17 cellular contexts compared by ENCODE assay signal in genomic region chr14:70884595-70885342, GRCh38. TPM values are rescaled to one million over a fixed set of nuclear protein-coding genes. Genes with fewer than 3 reads are reported as not detected.
DNase-seq lines count a peak whose midpoint lies in the region; ATAC-seq and TF ChIP-seq lines count a peak whose summit lies in the region.
"Had no signal": no experiment of that assay in that cellular context is flagged by ENCODE, and none has a peak within 500 bp of the region (broad histone marks: within the 10 kb centered on the region; RNA-seq: fewer than 3 reads in every experiment).

No MANE protein-coding gene starts in this region.

- no peak overlapping the region for H3K4me3 ChIP-seq in CD4-positive, alpha-beta memory T cell (ENCODE audit: low read length in 2 of 2)
- no peak overlapping the region for H3K4me3 ChIP-seq in mucosa of descending colon
- H3K4me3 ChIP-seq: breast epithelium, esophagus squamous epithelium, MG63, stomach had no signal

- DNase-seq in CD4-positive, alpha-beta memory T cell = no peak
- peak; percentile 27 for DNase-seq in activated naive CD8-positive, alpha-beta T cell treated with anti-CD3 and anti-CD28 coated beads for 36 hours
- DNase-seq in naive thymus-derived CD8-positive, alpha-beta T cell = no peak
- no peak for DNase-seq in middle frontal gyrus (ENCODE audit: extremely low spot score, low spot score)
- DNase-seq in HK-2 (ENCODE audit: unreplicated experiment) = no peak
- DNase-seq in mucosa of descending colon = no peak
- DNase-seq: CD8-positive, alpha-beta T cell; esophagus squamous epithelium; GF-D8; MG63; NCI-H226; PC-3; stomach had no signal

- peak overlapping the region; percentile 65 to 97 (median 81) for H3K27ac Mint-ChIP-seq in CD4-positive, alpha-beta memory T cell
- H3K27ac Mint-ChIP-seq in activated naive CD8-positive, alpha-beta T cell treated with anti-CD3 and anti-CD28 coated beads for 36 hours = peak overlapping the region; percentile 77
- H3K27ac Mint-ChIP-seq in naive thymus-derived CD8-positive, alpha-beta T cell = peak overlapping the region in 7 of 10 donors; percentile 1 to 67 (median 25)
- H3K27ac Mint-ChIP-seq: CD8-positive, alpha-beta T cell; progenitor cell of endocrine pancreas had no signal

- H3K4me3 Mint-ChIP-seq in CD4-positive, alpha-beta memory T cell = peak overlapping the region in 7 of 8 donors; percentile 24 to 90 (median 44)
- peak overlapping the region; percentile 6 for H3K4me3 Mint-ChIP-seq in activated naive CD8-positive, alpha-beta T cell treated with anti-CD3 and anti-CD28 coated beads for 36 hours
- H3K4me3 Mint-ChIP-seq in naive thymus-derived CD8-positive, alpha-beta T cell = peak overlapping the region in 8 of 10 donors; percentile 2 to 39 (median 16)
- H3K4me3 Mint-ChIP-seq: CD8-positive, alpha-beta T cell had no signal

- peak overlapping the region; percentile 2 for H3K27ac ChIP-seq in CD4-positive, alpha-beta memory T cell (ENCODE audit: low read depth, low read length)
- peak overlapping the region; percentile 78 for H3K27ac ChIP-seq in KOPT-K1 (ENCODE audit: low read depth, low read length, poor library complexity, severe bottlenecking)
- H3K27ac ChIP-seq: breast epithelium, esophagus squamous epithelium had no signal

- CTCF ChIA-PET in CD4-positive, alpha-beta memory T cell (lab: Charles Lee; ENCODE audit: partially characterized antibody) = interaction anchor here (1.0 to 6.8 kb wide), 4 partner anchors 11 to 69 kb away, joined by 3 to 62 read pairs (median 10); partner anchors contain the start of gene PCNX1

- H3K4me1 ChIP-seq in CD4-positive, alpha-beta memory T cell (ENCODE audit: insufficient read depth, low read length) = peaks cover 74% of the 10 kb centered on the region
- no peaks in the 10 kb centered on the region for H3K4me1 ChIP-seq in mucosa of descending colon (ENCODE audit: low read depth)
- H3K4me1 ChIP-seq: breast epithelium had no signal

- no peak for ATAC-seq in naive thymus-derived CD8-positive, alpha-beta T cell
- no peak for ATAC-seq in GM18870 (IDR thresholded peaks at IDR 0.05; ENCODE audit: unreplicated experiment)
- no peak for ATAC-seq in mucosa of descending colon
- ATAC-seq: CD8-positive, alpha-beta T cell; PC-3 had no signal

- no peak for TF ChIP-seq CTCF in mucosa of descending colon (IDR thresholded peaks at IDR 0.05)

- POLR2A ChIA-PET in CD4-positive, alpha-beta memory T cell (lab: Charles Lee; ENCODE audit: partially characterized antibody) = interaction anchor here (0.7 to 16.3 kb wide), 6 partner anchors 10 to 75 kb away, joined by 3 to 164 read pairs (median 9); partner anchors contain the start of genes MAP3K9 and PCNX1
- POLR2A ChIA-PET in naive thymus-derived CD8-positive, alpha-beta T cell (lab: Charles Lee) = interaction anchor here (1.7 to 2.6 kb wide), 2 partner anchors 10 to 23 kb away, joined by 4 to 8 read pairs; partner anchors contain the start of gene PCNX1

- no peaks in the 10 kb centered on the region for H3K27me3 Mint-ChIP-seq in CD4-positive, alpha-beta memory T cell
- no peaks in the 10 kb centered on the region for H3K27me3 Mint-ChIP-seq in activated naive CD8-positive, alpha-beta T cell treated with anti-CD3 and anti-CD28 coated beads for 36 hours
- H3K27me3 Mint-ChIP-seq in naive thymus-derived CD8-positive, alpha-beta T cell = no peaks in the 10 kb centered on the region

- peaks cover 66 to 92% (median 79%) of the 10 kb centered on the region in 4 donors for H3K4me1 Mint-ChIP-seq in CD4-positive, alpha-beta memory T cell
- H3K4me1 Mint-ChIP-seq in activated naive CD8-positive, alpha-beta T cell treated with anti-CD3 and anti-CD28 coated beads for 36 hours = peaks cover 74% of the 10 kb centered on the region
- peaks cover 50 to 79% (median 71%) of the 10 kb centered on the region in 4 donors for H3K4me1 Mint-ChIP-seq in naive thymus-derived CD8-positive, alpha-beta T cell

- no peaks in the 10 kb centered on the region for H3K36me3 Mint-ChIP-seq in CD4-positive, alpha-beta memory T cell
- no peaks in the 10 kb centered on the region for H3K36me3 Mint-ChIP-seq in activated naive CD8-positive, alpha-beta T cell treated with anti-CD3 and anti-CD28 coated beads for 36 hours
- H3K36me3 Mint-ChIP-seq in naive thymus-derived CD8-positive, alpha-beta T cell = no peaks in the 10 kb centered on the region
- H3K36me3 Mint-ChIP-seq: CD8-positive, alpha-beta T cell had no signal

- no peaks in the 10 kb centered on the region for H3K9me3 ChIP-seq in CD4-positive, alpha-beta memory T cell (ENCODE audit: control insufficient read depth in 1 of 2, low read length in 2 of 2)
- no peaks in the 10 kb centered on the region for H3K9me3 ChIP-seq in KOPT-K1 (ENCODE audit: insufficient read depth, low read length, poor library complexity, severe bottlenecking)
- no peaks in the 10 kb centered on the region for H3K9me3 ChIP-seq in mucosa of descending colon
- H3K9me3 ChIP-seq: breast epithelium, esophagus squamous epithelium, MG63, stomach had no signal

- H3K9me3 Mint-ChIP-seq in CD4-positive, alpha-beta memory T cell = no peaks in the 10 kb centered on the region
- H3K9me3 Mint-ChIP-seq in activated naive CD8-positive, alpha-beta T cell treated with anti-CD3 and anti-CD28 coated beads for 36 hours = no peaks in the 10 kb centered on the region
- H3K9me3 Mint-ChIP-seq in naive thymus-derived CD8-positive, alpha-beta T cell = no peaks in the 10 kb centered on the region
- H3K9me3 Mint-ChIP-seq: CD8-positive, alpha-beta T cell had no signal

- H3K36me3 ChIP-seq in CD4-positive, alpha-beta memory T cell (ENCODE audit: insufficient read depth, low read length) = no peaks in the 10 kb centered on the region
- H3K36me3 ChIP-seq in KOPT-K1 (ENCODE audit: insufficient read depth, low read length) (no peaks in the 10 kb centered on the region), mucosa of descending colon (ENCODE audit: low read depth) (no peaks in the 10 kb centered on the region)
- H3K36me3 ChIP-seq: breast epithelium, esophagus squamous epithelium, MG63, stomach had no signal

- H3K27me3 ChIP-seq in CD4-positive, alpha-beta memory T cell (ENCODE audit: insufficient read depth, low read length) = no peaks in the 10 kb centered on the region
- H3K27me3 ChIP-seq: breast epithelium, esophagus squamous epithelium, MG63, stomach had no signal

- intact Hi-C loops in CD4-positive, alpha-beta memory T cell (cut with micrococcal nuclease) = no loop called here
- intact Hi-C loops in mucosa of descending colon (cut with DNase I, micrococcal nuclease) = no loop called here

RNA-seq across cellular contexts. Expression of gene PCNX1, which starts 22.5 kb away (rescaled TPM):
- total RNA-seq in CD4-positive, alpha-beta memory T cell = 100 to 1,000 TPM; 115 to 128 TPM
- polyA plus RNA-seq in CD4-positive, alpha-beta memory T cell = 10 to 100 TPM; 10.7 to 21.8 TPM
- total RNA-seq in activated naive CD8-positive, alpha-beta T cell treated with anti-CD3 and anti-CD28 coated beads for 36 hours = 10 to 100 TPM; 31.0 to 37.4 TPM
- total RNA-seq in naive thymus-derived CD8-positive, alpha-beta T cell = 10 to 100 TPM; 73.7 to 78.6 TPM
- 1 to 10 TPM; 5.5 to 8.3 (median 7.9) TPM for polyA plus RNA-seq in naive thymus-derived CD8-positive, alpha-beta T cell
- 10 to 100 TPM; 27.5 to 49.4 (median 33.5) TPM for total RNA-seq in mucosa of descending colon

Comparison
In these comparisons a context has a peak if more than half of its experiments do, and no peak if none do; other contexts are left out.
1. H3K27ac Mint-ChIP-seq: peak in every context shown above with its lines; median percentile 81 in CD4-positive, alpha-beta memory T cell; 77 in activated naive CD8-positive, alpha-beta T cell treated with anti-CD3 and anti-CD28 coated beads for 36 hours; 25 in naive thymus-derived CD8-positive, alpha-beta T cell.